20 cellular contexts compared by ENCODE assay signal in genomic region chr6:150294713-150295112, GRCh38.
DNase-seq lines count a peak whose midpoint lies in the region; ATAC-seq and TF ChIP-seq lines count a peak whose summit lies in the region.
"Had no signal": no experiment of that assay in that cellular context is flagged by ENCODE, and none has a peak within 500 bp of the region (broad histone marks: within the 10 kb centered on the region; RNA-seq: fewer than 3 reads in every experiment).

No MANE protein-coding gene starts in this region.

- no peak overlapping the region for H2BK120ac ChIP-seq in mesendoderm (ENCODE audit: low read depth, low read length)

- H3K9me3 Mint-ChIP-seq in activated T-helper 17 cell treated with anti-CD3 and anti-CD28 coated beads, Interleukin-2, amount 50 U/mL, for 72 hours: peaks cover 13% of the 10 kb centered on the region

- no peak overlapping the region for H3K4ac ChIP-seq in mesendoderm (ENCODE audit: low read depth, low read length)

- H3K79me2 ChIP-seq in mesendoderm (ENCODE audit: control insufficient read depth, insufficient read depth, low read length) (no peaks in the 10 kb centered on the region), smooth muscle cell (ENCODE audit: low read depth) (no peaks in the 10 kb centered on the region)

- no peak for TF ChIP-seq CTCF in smooth muscle cell (IDR thresholded peaks at IDR 0.05; ENCODE audit: borderline replicate concordance, insufficient read depth, poor library complexity, severe bottlenecking)

- H3K23ac ChIP-seq in mesendoderm (ENCODE audit: low read length): no peak overlapping the region

- H2AFZ ChIP-seq in smooth muscle cell (ENCODE audit: low read depth): no peak overlapping the region
- H2AFZ ChIP-seq: GM23248 had no signal

- no peaks in the 10 kb centered on the region for H3K9me3 ChIP-seq in smooth muscle cell (replicated peaks; ENCODE audit: low read depth)

- H3K18ac ChIP-seq in mesendoderm (ENCODE audit: low read length): no peak overlapping the region

- no peak for ATAC-seq in activated T-helper 17 cell treated with anti-CD3 and anti-CD28 coated beads, Interleukin-2, amount 50 U/mL, for 72 hours (replicated peaks)
- ATAC-seq in GM21825 (IDR thresholded peaks at IDR 0.05; ENCODE audit: unreplicated experiment): no peak
- ATAC-seq: A549 had no signal

- H3K4me3 ChIP-seq in mesendoderm (ENCODE audit: low read length): no peak overlapping the region
- no peak overlapping the region for H3K4me3 ChIP-seq in smooth muscle cell
- H3K4me3 ChIP-seq: A549; BLaER1 treated with 17β-estradiol and CSF1 and Interleukin-3, amounts not matched to agents 10 nM and 100 nM; GM23248 had no signal

- no peak overlapping the region for H2AK5ac ChIP-seq in mesendoderm (ENCODE audit: low read length)

- H3K4me2 ChIP-seq in mesendoderm (ENCODE audit: low read length) (no peak overlapping the region), smooth muscle cell (no peak overlapping the region)
- H3K4me2 ChIP-seq: A549 had no signal

- H3K56ac ChIP-seq in mesendoderm (ENCODE audit: low read length): no peak overlapping the region

- H3K36me3 ChIP-seq in mesendoderm (ENCODE audit: control insufficient read depth, insufficient read depth, low read length) (no peaks in the 10 kb centered on the region), smooth muscle cell (ENCODE audit: low read depth) (no peaks in the 10 kb centered on the region)
- H3K36me3 ChIP-seq: BE2C had no signal

- no peak overlapping the region for H2BK5ac ChIP-seq in mesendoderm (ENCODE audit: low read length)

- peaks cover 14% of the 10 kb centered on the region for H3K27me3 Mint-ChIP-seq in activated T-helper 17 cell treated with anti-CD3 and anti-CD28 coated beads, Interleukin-2, amount 50 U/mL, for 72 hours

- no peaks in the 10 kb centered on the region for H3K79me1 ChIP-seq in mesendoderm (ENCODE audit: low read length)

- in situ Hi-C loops in G401 (cut with HindIII; ENCODE audit: low sequenced_read_pairs): no loop called here

- H3K4me1 Mint-ChIP-seq in activated T-helper 17 cell treated with anti-CD3 and anti-CD28 coated beads, Interleukin-2, amount 50 U/mL, for 72 hours: no peaks in the 10 kb centered on the region
- H3K4me1 Mint-ChIP-seq: CD8-positive, alpha-beta memory T cell had no signal

- H3K4me1 ChIP-seq in mesendoderm (ENCODE audit: control insufficient read depth, low read depth, low read length): no peaks in the 10 kb centered on the region
- no peaks in the 10 kb centered on the region for H3K4me1 ChIP-seq in smooth muscle cell (ENCODE audit: low read depth)
- H3K4me1 ChIP-seq: BE2C had no signal

- no peaks in the 10 kb centered on the region for H3K27me3 ChIP-seq in mesendoderm (ENCODE audit: insufficient read depth, low read length, poor library complexity)
- H3K27me3 ChIP-seq in smooth muscle cell (ENCODE audit: low read depth): no peaks in the 10 kb centered on the region
- H3K27me3 ChIP-seq: BE2C; BLaER1 treated with 17β-estradiol and CSF1 and Interleukin-3, amounts not matched to agents 10 nM and 100 nM had no signal

- no peak overlapping the region for H4K8ac ChIP-seq in mesendoderm (ENCODE audit: low read depth, low read length)

- H3K36me3 Mint-ChIP-seq in activated T-helper 17 cell treated with anti-CD3 and anti-CD28 coated beads, Interleukin-2, amount 50 U/mL, for 72 hours (ENCODE audit: low read depth): no peaks in the 10 kb centered on the region
- H3K36me3 Mint-ChIP-seq: CD14-positive monocyte had no signal

- H4K5ac ChIP-seq in mesendoderm (ENCODE audit: low read length): no peak overlapping the region

- peaks cover 10% of the 10 kb centered on the region for H3F3A ChIP-seq in smooth muscle cell (ENCODE audit: low read depth)

- DNase-seq in G401 (ENCODE audit: low spot score) (peak; percentile 35), epithelial cell of prostate (ENCODE audit: low read depth, low spot score) (no peak), mesendoderm (no peak), smooth muscle cell (lab: John Stamatoyannopoulos, UW; ENCODE audit: unreplicated experiment) (no peak)
- DNase-seq: 8988T; ACHN; AML-193; BE2C; CD4-positive, alpha-beta T cell; CD8-positive, alpha-beta memory T cell; DMS 273 treated with DMSO at 0.1 percent for 48 hours; DMS79 treated with DMSO at 0.1 percent for 48 hours; GM23248; H7; HCEC 1CT had no signal

- peak overlapping the region; percentile 48 for H3K27ac Mint-ChIP-seq in activated T-helper 17 cell treated with anti-CD3 and anti-CD28 coated beads, Interleukin-2, amount 50 U/mL, for 72 hours
- H3K27ac Mint-ChIP-seq: CD4-positive, alpha-beta T cell; CD8-positive, alpha-beta memory T cell had no signal

- WGBS in mesendoderm (ENCODE audit: extremely low coverage, insufficient coverage, low lambda C conversion rate): no CpG with 5 or more reads among the region's 4 CpGs
- WGBS in smooth muscle cell (ENCODE audit: low lambda C conversion rate): 97% methylated on average over 4 of the region's 4 CpGs

- no peaks in the 10 kb centered on the region for H4K20me1 ChIP-seq in smooth muscle cell (ENCODE audit: low read depth)
- H4K20me1 ChIP-seq: BLaER1 treated with 17β-estradiol and CSF1 and Interleukin-3, amounts not matched to agents 10 nM and 100 nM had no signal

- H3K9ac ChIP-seq in mesendoderm (ENCODE audit: low read length): no peak overlapping the region
- H3K9ac ChIP-seq in smooth muscle cell (ENCODE audit: low read depth): no peak overlapping the region
- H3K9ac ChIP-seq: GM23248 had no signal

- peak overlapping the region; percentile 92 for H3K27ac ChIP-seq in epithelial cell of prostate
- no peak overlapping the region for H3K27ac ChIP-seq in mesendoderm (ENCODE audit: low read depth, low read length)
- no peak overlapping the region for H3K27ac ChIP-seq in smooth muscle cell (ENCODE audit: low read depth)
- H3K27ac ChIP-seq: A549 had no signal

- H3K4me3 Mint-ChIP-seq in activated T-helper 17 cell treated with anti-CD3 and anti-CD28 coated beads, Interleukin-2, amount 50 U/mL, for 72 hours: no peak overlapping the region
- H3K4me3 Mint-ChIP-seq: CD14-positive monocyte; CD4-positive, alpha-beta T cell; CD8-positive, alpha-beta memory T cell had no signal

- no peak overlapping the region for H2BK15ac ChIP-seq in mesendoderm (replicated peaks; ENCODE audit: low read depth)
